ENCODE assay signal across 1 cellular context in the genomic region with DNA sequence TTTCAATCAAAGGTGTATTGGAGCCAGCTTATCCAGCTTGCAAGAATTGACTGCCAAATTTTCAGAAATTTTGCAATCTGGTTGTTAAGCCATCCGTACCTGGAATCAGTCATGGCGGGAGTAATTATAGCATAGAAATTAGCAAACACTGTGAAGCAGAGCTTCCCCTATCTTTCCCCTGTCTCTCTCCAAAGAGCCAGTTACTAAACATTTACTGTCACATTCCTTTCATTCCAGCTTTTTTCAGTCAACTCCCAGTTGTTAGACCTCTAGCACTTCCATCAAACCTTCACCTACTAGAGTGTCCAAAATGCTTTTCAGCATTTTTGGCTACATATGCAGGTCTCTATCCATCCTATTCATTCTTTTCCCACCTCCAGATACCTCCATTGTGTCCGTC.
TF ChIP-seq lines count a peak whose summit lies in the region.

No MANE protein-coding gene starts in this region.

TF ChIP-seq in GM23338, 12 proteins besides CTCF, POLR2A, EP300 and RAD21 (continued from another document):
- no peak for TF ChIP-seq ZNF462 (CRISPR knock-in tag; IDR thresholded peaks at IDR 0.05)
- TF ChIP-seq CREB1 (CRISPR knock-in tag; IDR thresholded peaks at IDR 0.05; ENCODE audit: low read depth): no peak
- no peak for TF ChIP-seq EZH2 (IDR thresholded peaks at IDR 0.05; ENCODE audit: low read depth, unreplicated experiment)
- TF ChIP-seq REST (IDR thresholded peaks at IDR 0.05; ENCODE audit: unreplicated experiment): no peak
- TF ChIP-seq, protein P1, sequence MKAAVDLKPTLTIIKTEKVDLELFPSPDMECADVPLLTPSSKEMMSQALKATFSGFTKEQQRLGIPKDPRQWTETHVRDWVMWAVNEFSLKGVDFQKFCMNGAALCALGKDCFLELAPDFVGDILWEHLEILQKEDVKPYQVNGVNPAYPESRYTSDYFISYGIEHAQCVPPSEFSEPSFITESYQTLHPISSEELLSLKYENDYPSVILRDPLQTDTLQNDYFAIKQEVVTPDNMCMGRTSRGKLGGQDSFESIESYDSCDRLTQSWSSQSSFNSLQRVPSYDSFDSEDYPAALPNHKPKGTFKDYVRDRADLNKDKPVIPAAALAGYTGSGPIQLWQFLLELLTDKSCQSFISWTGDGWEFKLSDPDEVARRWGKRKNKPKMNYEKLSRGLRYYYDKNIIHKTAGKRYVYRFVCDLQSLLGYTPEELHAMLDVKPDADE (IDR thresholded peaks at IDR 0.05): no peak
- no peak for TF ChIP-seq ZNF114 (CRISPR knock-in tag; IDR thresholded peaks at IDR 0.05)
- no peak for TF ChIP-seq POLR2AphosphoS5 (IDR thresholded peaks at IDR 0.05; ENCODE audit: low read depth)
- no peak for TF ChIP-seq JUNB (IDR thresholded peaks at IDR 0.05; ENCODE audit: unreplicated experiment)
- TF ChIP-seq STAT1 (IDR thresholded peaks at IDR 0.05; ENCODE audit: unreplicated experiment): no peak
- TF ChIP-seq NANOG (IDR thresholded peaks at IDR 0.05; ENCODE audit: borderline replicate concordance): no peak
